1 cellular context compared by ENCODE assay signal in the genomic region with DNA sequence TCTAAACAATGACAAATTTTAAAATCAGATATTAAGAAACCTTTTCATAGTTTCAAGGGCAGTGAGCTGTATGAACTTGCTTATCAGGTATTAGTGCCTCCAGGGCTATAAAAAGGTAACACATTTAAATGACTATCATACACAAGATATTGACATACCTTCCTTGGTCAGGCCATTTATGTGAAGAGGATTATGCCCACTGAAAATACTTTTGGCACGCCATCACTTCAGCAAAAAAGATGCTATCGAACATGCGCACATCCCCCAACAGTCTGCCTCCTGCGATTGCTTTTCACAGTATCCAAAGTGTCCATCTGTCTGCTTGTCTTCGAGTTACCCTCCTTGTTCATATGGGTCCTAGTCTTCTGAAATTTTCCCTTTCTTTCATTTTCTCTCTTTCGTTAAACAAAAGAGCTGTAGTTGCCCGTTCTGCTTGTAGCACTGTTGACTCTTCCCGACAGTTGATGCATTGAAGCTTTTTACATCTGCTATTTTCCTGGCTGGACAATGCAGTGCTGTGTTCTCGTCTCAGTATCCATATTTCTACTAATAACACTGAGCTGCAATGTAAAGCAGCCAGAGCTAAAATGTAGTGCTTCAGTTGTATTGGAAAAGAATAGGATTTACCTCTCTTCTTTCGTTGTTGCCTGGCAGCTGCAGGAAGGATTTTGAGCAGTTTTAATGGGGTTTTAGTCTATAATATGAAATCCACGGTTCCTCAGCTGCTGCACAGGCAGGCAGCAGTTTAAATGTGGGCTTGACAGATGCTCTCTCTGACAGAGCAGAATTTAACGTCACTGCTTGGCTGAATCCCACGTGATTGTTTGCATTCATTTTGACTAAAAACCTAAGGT.
TF ChIP-seq lines count a peak whose summit lies in the region.

A gene with protein sequence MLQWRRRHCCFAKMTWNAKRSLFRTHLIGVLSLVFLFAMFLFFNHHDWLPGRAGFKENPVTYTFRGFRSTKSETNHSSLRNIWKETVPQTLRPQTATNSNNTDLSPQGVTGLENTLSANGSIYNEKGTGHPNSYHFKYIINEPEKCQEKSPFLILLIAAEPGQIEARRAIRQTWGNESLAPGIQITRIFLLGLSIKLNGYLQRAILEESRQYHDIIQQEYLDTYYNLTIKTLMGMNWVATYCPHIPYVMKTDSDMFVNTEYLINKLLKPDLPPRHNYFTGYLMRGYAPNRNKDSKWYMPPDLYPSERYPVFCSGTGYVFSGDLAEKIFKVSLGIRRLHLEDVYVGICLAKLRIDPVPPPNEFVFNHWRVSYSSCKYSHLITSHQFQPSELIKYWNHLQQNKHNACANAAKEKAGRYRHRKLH (minus strand): TSS at position 753 of the 854 bp plus-strand sequence. CDS start 5,051 bp downstream, outside the sequence.

TF ChIP-seq in HEK293, 187 proteins besides CTCF, POLR2A, EP300 and RAD21 (continued from another document):
- TF ChIP-seq, protein P1, sequence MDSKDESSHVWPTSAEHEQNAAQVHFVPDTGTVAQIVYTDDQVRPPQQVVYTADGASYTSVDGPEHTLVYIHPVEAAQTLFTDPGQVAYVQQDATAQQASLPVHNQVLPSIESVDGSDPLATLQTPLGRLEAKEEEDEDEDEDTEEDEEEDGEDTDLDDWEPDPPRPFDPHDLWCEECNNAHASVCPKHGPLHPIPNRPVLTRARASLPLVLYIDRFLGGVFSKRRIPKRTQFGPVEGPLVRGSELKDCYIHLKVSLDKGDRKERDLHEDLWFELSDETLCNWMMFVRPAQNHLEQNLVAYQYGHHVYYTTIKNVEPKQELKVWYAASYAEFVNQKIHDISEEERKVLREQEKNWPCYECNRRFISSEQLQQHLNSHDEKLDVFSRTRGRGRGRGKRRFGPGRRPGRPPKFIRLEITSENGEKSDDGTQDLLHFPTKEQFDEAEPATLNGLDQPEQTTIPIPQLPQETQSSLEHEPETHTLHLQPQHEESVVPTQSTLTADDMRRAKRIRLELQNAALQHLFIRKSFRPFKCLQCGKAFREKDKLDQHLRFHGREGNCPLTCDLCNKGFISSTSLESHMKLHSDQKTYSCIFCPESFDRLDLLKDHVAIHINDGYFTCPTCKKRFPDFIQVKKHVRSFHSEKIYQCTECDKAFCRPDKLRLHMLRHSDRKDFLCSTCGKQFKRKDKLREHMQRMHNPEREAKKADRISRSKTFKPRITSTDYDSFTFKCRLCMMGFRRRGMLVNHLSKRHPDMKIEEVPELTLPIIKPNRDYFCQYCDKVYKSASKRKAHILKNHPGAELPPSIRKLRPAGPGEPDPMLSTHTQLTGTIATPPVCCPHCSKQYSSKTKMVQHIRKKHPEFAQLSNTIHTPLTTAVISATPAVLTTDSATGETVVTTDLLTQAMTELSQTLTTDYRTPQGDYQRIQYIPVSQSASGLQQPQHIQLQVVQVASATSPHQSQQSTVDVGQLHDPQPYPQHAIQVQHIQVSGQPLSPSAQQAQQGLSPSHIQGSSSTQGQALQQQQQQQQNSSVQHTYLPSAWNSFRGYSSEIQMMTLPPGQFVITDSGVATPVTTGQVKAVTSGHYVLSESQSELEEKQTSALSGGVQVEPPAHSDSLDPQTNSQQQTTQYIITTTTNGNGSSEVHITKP (tag by site-specific recombination; IDR thresholded peaks at IDR 0.05), result no peak
- TF ChIP-seq ZNF24 (tag by site-specific recombination; IDR thresholded peaks at IDR 0.05) (no peak), ZSCAN23 (tag by site-specific recombination; IDR thresholded peaks at IDR 0.05) (no peak), ZBTB17 (tag by site-specific recombination; IDR thresholded peaks at IDR 0.05) (peak; percentile 58), ZBTB20 (tag by site-specific recombination; IDR thresholded peaks at IDR 0.05) (peak; percentile 58; the same call in 1 of the 2 replicates), ZNF146 (tag by site-specific recombination; IDR thresholded peaks at IDR 0.05) (no peak), ZSCAN30 (tag by site-specific recombination; IDR thresholded peaks at IDR 0.05) (peak; percentile 77), KLF10 (tag by site-specific recombination; IDR thresholded peaks at IDR 0.05) (no peak), ZNF221 (tag by site-specific recombination; IDR thresholded peaks at IDR 0.05; ENCODE audit: borderline replicate concordance) (no peak), ZNF610 (tag by site-specific recombination; IDR thresholded peaks at IDR 0.05; ENCODE audit: borderline replicate concordance) (no peak), ZNF248 (tag by site-specific recombination; IDR thresholded peaks at IDR 0.05) (no peak)
- TF ChIP-seq, protein P2, sequence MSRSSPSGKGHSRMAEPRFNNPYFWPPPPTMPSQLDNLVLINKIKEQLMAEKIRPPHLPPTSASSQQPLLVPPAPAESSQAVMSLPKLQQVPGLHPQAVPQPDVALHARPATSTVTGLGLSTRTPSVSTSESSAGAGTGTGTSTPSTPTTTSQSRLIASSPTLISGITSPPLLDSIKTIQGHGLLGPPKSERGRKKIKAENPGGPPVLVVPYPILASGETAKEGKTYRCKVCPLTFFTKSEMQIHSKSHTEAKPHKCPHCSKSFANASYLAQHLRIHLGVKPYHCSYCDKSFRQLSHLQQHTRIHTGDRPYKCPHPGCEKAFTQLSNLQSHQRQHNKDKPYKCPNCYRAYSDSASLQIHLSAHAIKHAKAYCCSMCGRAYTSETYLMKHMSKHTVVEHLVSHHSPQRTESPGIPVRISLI (tag by site-specific recombination; IDR thresholded peaks at IDR 0.05), result no peak
